ENCODE assay signal across 18 cellular contexts in genomic region chr6:31530659-31531058, GRCh38. TPM values are rescaled to one million over a fixed set of nuclear protein-coding genes. Genes with fewer than 3 reads are reported as not detected.
DNase-seq lines count a peak whose midpoint lies in the region; ATAC-seq, FAIRE-seq and TF ChIP-seq lines count a peak whose summit lies in the region.
"Had no signal": no experiment of that assay in that cellular context is flagged by ENCODE, and none has a peak within 500 bp of the region (broad histone marks: within the 10 kb centered on the region; RNA-seq: fewer than 3 reads in every experiment).

No MANE protein-coding gene starts in this region.

- peaks cover 12% of the 10 kb centered on the region for H4K20me1 ChIP-seq in OCI-LY7 (ENCODE audit: insufficient read depth, low read length)
- peaks cover 26 to 40% of the 10 kb centered on the region in 2 experiments for H4K20me1 ChIP-seq in H1 (replicated peaks in 1 of 2; ENCODE audit: control insufficient read depth in 1 of 2, insufficient read depth in 2 of 2, low read length in 2 of 2)

- POLR2A ChIA-PET in MCF 10A (lab: Yijun Ruan, JAX) (interaction anchor here (0.7 to 2.5 kb wide), 4 partner anchors 11 to 122 kb away, joined by 3 to 19 read pairs (median 4); partner anchors contain the start of genes BAG6, DDX39B and MICB), OCI-LY7 (lab: Charles Lee) (interaction anchor here (0.6 kb wide), 1 partner anchor 53 kb away, joined by 3 read pairs; no protein-coding TSS in a partner anchor), H1 (lab: Charles Lee; ENCODE audit: partially characterized antibody) (interaction anchor here (0.9 to 18.4 kb wide), 12 partner anchors 8 to 117 kb away, joined by 3 to 428 read pairs (median 5); partner anchors contain the start of genes ATP6V1G2, DDX39B and NFKBIL1)
- POLR2A ChIA-PET in activated CD4-positive, alpha-beta T cell treated with anti-CD3 and anti-CD28 coated beads for 36 hours (lab: Charles Lee) = interaction anchor here (0.7 kb wide), 1 partner anchor 35 kb away, joined by 3 read pairs; no protein-coding TSS in a partner anchor

- no peak overlapping the region for H2BK12ac ChIP-seq in H1 (ENCODE audit: low read depth, low read length)

- H3K4me1 ChIP-seq in breast epithelium (no peaks in the 10 kb centered on the region), OCI-LY7 (ENCODE audit: insufficient read depth, low read length, poor library complexity, severe bottlenecking) (no peaks in the 10 kb centered on the region), H1 (replicated peaks in 1 of 4; ENCODE audit: control insufficient read depth in 3 of 4, insufficient read depth in 4 of 4, low read length in 3 of 4) (peaks cover 1 to 5% (median 4%) of the 10 kb centered on the region in 4 experiments; a peak in 4 of 7 replicates)
- H3K4me1 ChIP-seq: A549 had no signal

- H3K9me2 ChIP-seq in OCI-LY7 (ENCODE audit: insufficient read depth, low read length) = no peaks in the 10 kb centered on the region

- H2AK5ac ChIP-seq in H1 (ENCODE audit: low read depth, low read length) = no peak overlapping the region

- FAIRE-seq in H1 (lab: Jason Lieb, UNC) = no peak
- FAIRE-seq: A549 had no signal

- no peak overlapping the region for H2BK120ac ChIP-seq in H1 (replicated peaks; ENCODE audit: low read depth, low read length)

- H3K14ac ChIP-seq in H1 (ENCODE audit: insufficient read length) = no peak overlapping the region

- H2AFZ ChIP-seq in OCI-LY7 (ENCODE audit: low read length) = no peak overlapping the region
- H2AFZ ChIP-seq in H1 (ENCODE audit: low read length) = no peak overlapping the region
- H2AFZ ChIP-seq: PC-9 had no signal

- H3K27me3 Mint-ChIP-seq in MCF 10A (ENCODE audit: insufficient read depth, unreplicated experiment) (no peaks in the 10 kb centered on the region), type B pancreatic cell (no peaks in the 10 kb centered on the region)
- no peaks in the 10 kb centered on the region for H3K27me3 Mint-ChIP-seq in activated CD4-positive, alpha-beta T cell treated with anti-CD3 and anti-CD28 coated beads for 36 hours

- H2BK15ac ChIP-seq in H1 (ENCODE audit: low read length) = no peak overlapping the region

- H3K4me3 ChIP-seq in breast epithelium (no peak overlapping the region), OCI-LY7 (ENCODE audit: low read depth, low read length, poor library complexity, severe bottlenecking) (no peak overlapping the region), H1 (ENCODE audit: extremely low read depth in 1 of 4, insufficient read depth in 2 of 4, low read depth in 3 of 4, low read length in 4 of 4) (no peak overlapping the region)
- H3K4me3 ChIP-seq: A549, PC-9 had no signal

- H3K9me3 Mint-ChIP-seq in MCF 10A (ENCODE audit: unreplicated experiment) (no peaks in the 10 kb centered on the region), type B pancreatic cell (no peaks in the 10 kb centered on the region)
- no peaks in the 10 kb centered on the region for H3K9me3 Mint-ChIP-seq in activated CD4-positive, alpha-beta T cell treated with anti-CD3 and anti-CD28 coated beads for 36 hours (ENCODE audit: low read depth)

- TF ChIP-seq EP300 in H1 (IDR thresholded peaks at IDR 0.05; ENCODE audit: borderline replicate concordance in 1 of 2, low read depth in 2 of 2, low read length in 2 of 2) = no peak

- no peak for ATAC-seq in activated CD4-positive, alpha-beta T cell treated with anti-CD3 and anti-CD28 coated beads for 36 hours

- no peak overlapping the region for H4K5ac ChIP-seq in H1 (ENCODE audit: insufficient read length, low read depth, low read length)

- no peak overlapping the region for H2BK20ac ChIP-seq in H1 (ENCODE audit: low read length)

- H3K4me2 ChIP-seq in OCI-LY7 (ENCODE audit: low read length) = no peak overlapping the region
- no peak overlapping the region for H3K4me2 ChIP-seq in H1 (ENCODE audit: insufficient read depth in 1 of 2, low read depth in 2 of 2, low read length in 2 of 2)
- H3K4me2 ChIP-seq: A549, PC-9 had no signal

- no peak overlapping the region for H3K56ac ChIP-seq in H1 (replicated peaks; ENCODE audit: insufficient read length, low read depth, low read length)

- TF ChIP-seq CTCF in MCF 10A (IDR thresholded peaks at IDR 0.05; ENCODE audit: unreplicated experiment) (no peak), breast epithelium (IDR thresholded peaks at IDR 0.05) (no peak), OCI-LY7 (conservative IDR thresholded peaks at IDR 0.05; ENCODE audit: low read length) (no peak), H1 (IDR thresholded peaks at IDR 0.05; ENCODE audit: control extremely low read depth in 1 of 3, insufficient read depth in 1 of 3, low read depth in 1 of 3, low read length in 3 of 3) (peak in 1 of 3 experiments; percentile 3; a peak in 1 of 4 replicates), type B pancreatic cell (conservative IDR thresholded peaks at IDR 0.05) (no peak)

- H2BK5ac ChIP-seq in H1 (ENCODE audit: low read depth, low read length) = no peak overlapping the region

- H3K4me1 Mint-ChIP-seq in MCF 10A (ENCODE audit: insufficient read depth, unreplicated experiment) (peaks cover under 1% of the 10 kb centered on the region), type B pancreatic cell (ENCODE audit: unreplicated experiment) (peaks cover 4% of the 10 kb centered on the region)
- peaks cover 17% of the 10 kb centered on the region for H3K4me1 Mint-ChIP-seq in activated CD4-positive, alpha-beta T cell treated with anti-CD3 and anti-CD28 coated beads for 36 hours

- DNase-seq in MCF 10A (ENCODE audit: unreplicated experiment) (no peak), breast epithelium (ENCODE audit: low spot score in 2 of 2) (no peak), OCI-LY7 (ENCODE audit: low spot score) (no peak), H1 (ENCODE audit: low read depth in 1 of 2, low spot score in 2 of 2) (no peak), type B pancreatic cell (ENCODE audit: extremely low spot score, unreplicated experiment) (no peak), NCI-H2081 (lab: John Stamatoyannopoulos, UW) (no peak)
- no peak for DNase-seq in activated CD4-positive, alpha-beta T cell treated with anti-CD3 and anti-CD28 coated beads for 36 hours
- DNase-seq in stimulated activated CD4-positive, alpha-beta T cell treated with anti-CD3 and anti-CD28 coated beads, Interleukin-4, amount 100 ng/mL, for 24 hours = no peak
- DNase-seq: GF-D8, H7, KBM-7, NCI-H1092 treated with DMSO at 0.1 percent for 48 hours, NCI-H1694, PC-9 had no signal

- no peak for TF ChIP-seq RAD21 in H1 (IDR thresholded peaks at IDR 0.05 in 1 of 2, conservative IDR thresholded peaks at IDR 0.05 in 1 of 2; ENCODE audit: low read depth in 2 of 2, low read length in 2 of 2)

- H3K27ac ChIP-seq in breast epithelium (no peak overlapping the region), OCI-LY7 (ENCODE audit: low read depth, low read length, poor library complexity, severe bottlenecking) (no peak overlapping the region), H1 (ENCODE audit: low read depth, low read length) (no peak overlapping the region)
- H3K27ac ChIP-seq: A549, C4-2B, PC-9 had no signal

- TF ChIP-seq POLR2A in breast epithelium (IDR thresholded peaks at IDR 0.05) (no peak), H1 (IDR thresholded peaks at IDR 0.05; ENCODE audit: control extremely low read depth in 1 of 2, low read depth in 2 of 2, low read length in 2 of 2) (peak; percentile 37 to 46; a peak in 1 of 3 replicates)

- no peak overlapping the region for H3K9ac ChIP-seq in H1 (replicated peaks in 1 of 4; ENCODE audit: extremely low read depth in 1 of 4, low read depth in 3 of 4, low read length in 3 of 4)

- H3K79me1 ChIP-seq in H1 (ENCODE audit: low read depth, low read length) = peaks cover 10% of the 10 kb centered on the region; the same call in 1 of the 2 replicates

- no peak overlapping the region for H3K4ac ChIP-seq in H1 (replicated peaks; ENCODE audit: insufficient read length, low read depth, low read length)

- H3K36me3 ChIP-seq in breast epithelium = peaks cover 19% of the 10 kb centered on the region
- peaks cover 75% of the 10 kb centered on the region for H3K36me3 ChIP-seq in OCI-LY7 (ENCODE audit: insufficient read depth, low read length)
- peaks cover 49 to 65% (median 56%) of the 10 kb centered on the region in 4 experiments for H3K36me3 ChIP-seq in H1 (ENCODE audit: control insufficient read depth in 2 of 4, insufficient read depth in 4 of 4, low read length in 3 of 4)

- H3K27ac Mint-ChIP-seq in MCF 10A (ENCODE audit: low read depth, unreplicated experiment) = no peak overlapping the region
- H3K27ac Mint-ChIP-seq in type B pancreatic cell = peak overlapping the region; percentile 68
- H3K27ac Mint-ChIP-seq in activated CD4-positive, alpha-beta T cell treated with anti-CD3 and anti-CD28 coated beads for 36 hours = no peak overlapping the region

- H3K9me3 ChIP-seq in breast epithelium (no peaks in the 10 kb centered on the region), OCI-LY7 (ENCODE audit: low read length) (no peaks in the 10 kb centered on the region), H1 (ENCODE audit: insufficient read depth in 2 of 2, low read depth in 1 of 2, low read length in 1 of 2) (no peaks in the 10 kb centered on the region)
- H3K9me3 ChIP-seq: A549 had no signal

- H4K91ac ChIP-seq in H1 (replicated peaks; ENCODE audit: insufficient read length, low read length) = no peak overlapping the region

- no peak overlapping the region for H3K18ac ChIP-seq in H1 (ENCODE audit: extremely low read depth, low read length)

- intact Hi-C loops in MCF 10A (cut with micrococcal nuclease) = no loop called here
- intact Hi-C loops in breast epithelium (cut with DNase I; ENCODE audit: low total_unique reads) = no loop called here
- intact Hi-C loops in OCI-LY7 (cut with micrococcal nuclease; ENCODE audit: unreplicated experiment) = no loop called here
- intact Hi-C loops in activated CD4-positive, alpha-beta T cell treated with anti-CD3 and anti-CD28 coated beads for 36 hours (cut with DNase I, micrococcal nuclease) = no loop called here

- no peaks in the 10 kb centered on the region for H3K27me3 ChIP-seq in breast epithelium
- no peaks in the 10 kb centered on the region for H3K27me3 ChIP-seq in H1 (replicated peaks in 1 of 4; ENCODE audit: control insufficient read depth in 3 of 4, extremely low read depth in 1 of 4, insufficient read depth in 3 of 4, low read length in 3 of 4)

- peaks cover 15% of the 10 kb centered on the region; the same call in 1 of the 2 replicates for H3K79me2 ChIP-seq in OCI-LY7 (ENCODE audit: insufficient read depth, low read depth, low read length)
- peaks cover 0 to 14% of the 10 kb centered on the region in 2 experiments; a peak in 2 of 4 replicates for H3K79me2 ChIP-seq in H1 (ENCODE audit: control insufficient read depth in 1 of 2, insufficient read depth in 2 of 2, low read length in 2 of 2)

- CTCF ChIA-PET in MCF 10A (lab: Yijun Ruan, JAX) = no interaction called here
- CTCF ChIA-PET in OCI-LY7 (lab: Charles Lee; ENCODE audit: unreplicated experiment) = interaction anchor here (0.7 kb wide), 1 partner anchor 9 kb away, joined by 4 read pairs; no protein-coding TSS in a partner anchor
- CTCF ChIA-PET in H1 (lab: Charles Lee; ENCODE audit: partially characterized antibody) = interaction anchor here (0.6 to 1.8 kb wide), 3 partner anchors 9 to 38 kb away, joined by 3 to 4 read pairs (median 3); no protein-coding TSS in a partner anchor
- CTCF ChIA-PET in activated CD4-positive, alpha-beta T cell treated with anti-CD3 and anti-CD28 coated beads for 36 hours (lab: Charles Lee) = no interaction called here

- 93% methylated on average over 5 of the region's 6 CpGs; no CpG with 5 or more reads in 1 of the 2 experiments for WGBS in H1 (ENCODE audit: extremely low coverage in 1 of 2, insufficient coverage in 1 of 2, insufficient read length in 1 of 2, insufficient replicate concordance in 2 of 2, low coverage in 1 of 2, low lambda C conversion rate in 2 of 2, missing lambda C conversion rate in 1 of 2), 2 experiments

- H4K8ac ChIP-seq in H1 (ENCODE audit: extremely low read depth, insufficient read depth, low read length) = no peak overlapping the region

- BruUV-seq in MCF 10A (replicated peaks; lab: Mats Ljungman, UMichigan) (TSS peak; percentile 13), OCI-LY7 (replicated peaks; lab: Mats Ljungman, UMichigan) (TSS peak; percentile 14)

- H3K36me3 Mint-ChIP-seq in MCF 10A (ENCODE audit: insufficient read depth, unreplicated experiment) (peaks cover 77% of the 10 kb centered on the region), type B pancreatic cell (peaks cover 44% of the 10 kb centered on the region)
- H3K36me3 Mint-ChIP-seq in activated CD4-positive, alpha-beta T cell treated with anti-CD3 and anti-CD28 coated beads for 36 hours (ENCODE audit: low read depth) = peaks cover 59% of the 10 kb centered on the region

- H3K4me3 Mint-ChIP-seq in MCF 10A (ENCODE audit: unreplicated experiment) = no peak overlapping the region
- H3K4me3 Mint-ChIP-seq in type B pancreatic cell = no peak overlapping the region
- no peak overlapping the region for H3K4me3 Mint-ChIP-seq in activated CD4-positive, alpha-beta T cell treated with anti-CD3 and anti-CD28 coated beads for 36 hours

- H3K23ac ChIP-seq in H1 (ENCODE audit: insufficient read length) = no peak overlapping the region

- no peaks in the 10 kb centered on the region for H3K23me2 ChIP-seq in H1 (ENCODE audit: low read depth, low read length)

RNA-seq across cellular contexts. Expression of gene MCCD1, which starts 1.9 kb away (rescaled TPM):
- total RNA-seq in MCF 10A (2022) (not detected in 2 replicates), breast epithelium (not detected), OCI-LY7 (2022) (not detected in 2 replicates), type B pancreatic cell (ENCODE audit: low replicate concordance) (not detected in 2 replicates)
- total RNA-seq in OCI-LY7 (2014; rRNA removed; shearing (Covaris generic)) = not detected in 2 replicates
- total RNA-seq in H1 (2021; fragmentation: NEBNext Ultra II Directional; extraction: Animal tissue kit (Norgen Biotek cat#: 25700)) = not detected in 2 replicates
- polyA plus RNA-seq in H1 (2011; rRNA removed) = not detected in 2 replicates
- polyA plus RNA-seq in H1 (2011; cell fraction: cytosol; rRNA removed) = not detected
- polyA plus RNA-seq in H1 (2011; cell fraction: nucleus; rRNA removed) = not detected
- polyA plus RNA-seq in H1 (2012, experiment 1 of 2) = not detected in 4 replicates
- not detected for polyA plus RNA-seq in H1 (2012, experiment 2 of 2)
- not detected for polyA plus RNA-seq in H1 (2013, experiment 1 of 2)
- not detected for polyA plus RNA-seq in H1 (2013, experiment 2 of 2)
- polyA minus RNA-seq in H1 (2011; rRNA and poly(A)+ RNA removed) = not detected in 2 replicates
- not detected for polyA minus RNA-seq in H1 (2011; cell fraction: cytosol; rRNA and poly(A)+ RNA removed)
- not detected for polyA minus RNA-seq in H1 (2011; cell fraction: nucleus; rRNA and poly(A)+ RNA removed)
- not detected for total RNA-seq in activated CD4-positive, alpha-beta T cell treated with anti-CD3 and anti-CD28 coated beads for 36 hours
- total RNA-seq: H7, HT1080, PC-9, SK-MEL-5 had no signal
- polyA plus RNA-seq: A549 had no signal

RNA-seq across cellular contexts. Expression of gene DDX39B, which starts 11.1 kb away (rescaled TPM):
- total RNA-seq in MCF 10A (2022) (551 and 565 TPM in 2 replicates), breast epithelium (100 to 1,000 TPM; 315 to 336 (median 334) TPM), OCI-LY7 (2022) (478 and 481 TPM in 2 replicates), type B pancreatic cell (ENCODE audit: low replicate concordance) (410 and 636 TPM in 2 replicates)
- total RNA-seq in OCI-LY7 (2014; rRNA removed; shearing (Covaris generic)) = 736 and 747 TPM in 2 replicates
- 780 and 794 TPM in 2 replicates for total RNA-seq in H1 (2021; fragmentation: NEBNext Ultra II Directional; extraction: Animal tissue kit (Norgen Biotek cat#: 25700))
- polyA plus RNA-seq in H1 (2011; rRNA removed) = 896 and 1,164 TPM in 2 replicates
- polyA plus RNA-seq in H1 (2011; cell fraction: cytosol; rRNA removed) = 1,131 TPM
- polyA plus RNA-seq in H1 (2011; cell fraction: nucleus; rRNA removed) = 968 TPM
- polyA plus RNA-seq in H1 (2012, experiment 1 of 2) = 715 to 1,033 TPM (median 930 TPM) in 4 replicates
- polyA plus RNA-seq in H1 (2012, experiment 2 of 2) = 495 TPM
- 439 TPM for polyA plus RNA-seq in H1 (2013, experiment 1 of 2)
- 386 TPM for polyA plus RNA-seq in H1 (2013, experiment 2 of 2)
- polyA minus RNA-seq in H1 (2011; rRNA and poly(A)+ RNA removed) = 1,289 and 1,481 TPM in 2 replicates
- 430 TPM for polyA minus RNA-seq in H1 (2011; cell fraction: cytosol; rRNA and poly(A)+ RNA removed)
- polyA minus RNA-seq in H1 (2011; cell fraction: nucleus; rRNA and poly(A)+ RNA removed) = 481 TPM
- 100 to 1,000 TPM; 517 to 569 TPM for total RNA-seq in activated CD4-positive, alpha-beta T cell treated with anti-CD3 and anti-CD28 coated beads for 36 hours

RNA-seq across cellular contexts. Expression of gene ATP6V1G2, which starts 15.7 kb away (rescaled TPM):
- total RNA-seq in MCF 10A (2022) (1.2 and 2.4 TPM in 2 replicates), breast epithelium (1 to 10 TPM in 2 of 3 donors, under 1 TPM in 1; 0.44 to 1.8 (median 1.6) TPM), OCI-LY7 (2022) (14.1 and 15.9 TPM in 2 replicates), type B pancreatic cell (ENCODE audit: low replicate concordance) (1.6 and 5.9 TPM in 2 replicates)
- total RNA-seq in OCI-LY7 (2014; rRNA removed; shearing (Covaris generic)) = 3.8 and 4.2 TPM in 2 replicates
- 2.9 and 3.0 TPM in 2 replicates for total RNA-seq in H1 (2021; fragmentation: NEBNext Ultra II Directional; extraction: Animal tissue kit (Norgen Biotek cat#: 25700))
- polyA plus RNA-seq in H1 (2011; rRNA removed) = 5.1 and 5.7 TPM in 2 replicates
- polyA plus RNA-seq in H1 (2011; cell fraction: cytosol; rRNA removed) = 6.9 TPM
- 5.4 TPM for polyA plus RNA-seq in H1 (2011; cell fraction: nucleus; rRNA removed)
- 3.6 to 4.9 TPM (median 3.7 TPM) in 4 replicates for polyA plus RNA-seq in H1 (2012, experiment 1 of 2)
- polyA plus RNA-seq in H1 (2012, experiment 2 of 2) = 3.7 TPM
- polyA plus RNA-seq in H1 (2013, experiment 1 of 2) = 2.8 TPM
- polyA plus RNA-seq in H1 (2013, experiment 2 of 2) = 2.8 TPM
- polyA minus RNA-seq in H1 (2011; rRNA and poly(A)+ RNA removed) = 2.4 and 2.8 TPM in 2 replicates
- 0.73 TPM for polyA minus RNA-seq in H1 (2011; cell fraction: cytosol; rRNA and poly(A)+ RNA removed)
- polyA minus RNA-seq in H1 (2011; cell fraction: nucleus; rRNA and poly(A)+ RNA removed) = 1.3 TPM
- total RNA-seq in activated CD4-positive, alpha-beta T cell treated with anti-CD3 and anti-CD28 coated beads for 36 hours = 1 to 10 TPM; 1.9 to 2.1 TPM

RNA-seq across cellular contexts. Expression of gene NFKBIL1, which starts 16.7 kb away (rescaled TPM):
- 25.2 and 30.3 TPM in 2 replicates for total RNA-seq in MCF 10A (2022)
- 10 to 100 TPM; 22.3 to 34.7 (median 26.5) TPM for total RNA-seq in breast epithelium
- 17.1 and 21.8 TPM in 2 replicates for total RNA-seq in OCI-LY7 (2014; rRNA removed; shearing (Covaris generic))
- 22.7 and 23.2 TPM in 2 replicates for total RNA-seq in OCI-LY7 (2022)
- 10.8 and 11.2 TPM in 2 replicates for total RNA-seq in H1 (2021; fragmentation: NEBNext Ultra II Directional; extraction: Animal tissue kit (Norgen Biotek cat#: 25700))
- 7.5 and 17.0 TPM in 2 replicates for polyA plus RNA-seq in H1 (2011; rRNA removed)
- polyA plus RNA-seq in H1 (2011; cell fraction: cytosol; rRNA removed) = 11.8 TPM
- polyA plus RNA-seq in H1 (2011; cell fraction: nucleus; rRNA removed) = 20.7 TPM
- 6.7 to 13.7 TPM (median 12.1 TPM) in 4 replicates for polyA plus RNA-seq in H1 (2012, experiment 1 of 2)
- polyA plus RNA-seq in H1 (2012, experiment 2 of 2) = 9.5 TPM
- polyA plus RNA-seq in H1 (2013, experiment 1 of 2) = 10.1 TPM
- 11.0 TPM for polyA plus RNA-seq in H1 (2013, experiment 2 of 2)
- 1.8 and 2.6 TPM in 2 replicates for polyA minus RNA-seq in H1 (2011; rRNA and poly(A)+ RNA removed)
- polyA minus RNA-seq in H1 (2011; cell fraction: cytosol; rRNA and poly(A)+ RNA removed) = 6.5 TPM
- polyA minus RNA-seq in H1 (2011; cell fraction: nucleus; rRNA and poly(A)+ RNA removed) = 10.5 TPM
- 21.1 and 24.2 TPM in 2 replicates for total RNA-seq in type B pancreatic cell (ENCODE audit: low replicate concordance)
- total RNA-seq in activated CD4-positive, alpha-beta T cell treated with anti-CD3 and anti-CD28 coated beads for 36 hours = 10 to 100 TPM; 18.1 to 19.0 TPM

RNA-seq across cellular contexts. Expression of gene MICB, which starts 32.7 kb away (rescaled TPM):
- total RNA-seq in MCF 10A (2022) = 4.3 and 7.6 TPM in 2 replicates
- 1 to 10 TPM; 2.9 to 4.6 (median 4.0) TPM for total RNA-seq in breast epithelium
- total RNA-seq in OCI-LY7 (2014; rRNA removed; shearing (Covaris generic)) = 24.2 and 26.3 TPM in 2 replicates
- 32.4 and 33.9 TPM in 2 replicates for total RNA-seq in OCI-LY7 (2022)
- total RNA-seq in H1 (2021; fragmentation: NEBNext Ultra II Directional; extraction: Animal tissue kit (Norgen Biotek cat#: 25700)) = 15.4 and 16.2 TPM in 2 replicates
- polyA plus RNA-seq in H1 (2011; rRNA removed) = 19.7 and 25.3 TPM in 2 replicates
- polyA plus RNA-seq in H1 (2011; cell fraction: cytosol; rRNA removed) = 20.3 TPM
- polyA plus RNA-seq in H1 (2011; cell fraction: nucleus; rRNA removed) = 25.2 TPM
- polyA plus RNA-seq in H1 (2012, experiment 1 of 2) = 16.5 to 17.6 TPM (median 17.0 TPM) in 4 replicates
- polyA plus RNA-seq in H1 (2012, experiment 2 of 2) = 19.7 TPM
- 24.5 TPM for polyA plus RNA-seq in H1 (2013, experiment 1 of 2)
- polyA plus RNA-seq in H1 (2013, experiment 2 of 2) = 26.7 TPM
- 32.5 and 36.6 TPM in 2 replicates for polyA minus RNA-seq in H1 (2011; rRNA and poly(A)+ RNA removed)
- 16.9 TPM for polyA minus RNA-seq in H1 (2011; cell fraction: cytosol; rRNA and poly(A)+ RNA removed)
- 16.0 TPM for polyA minus RNA-seq in H1 (2011; cell fraction: nucleus; rRNA and poly(A)+ RNA removed)
- total RNA-seq in type B pancreatic cell (ENCODE audit: low replicate concordance) = 0.14 and 0.86 TPM in 2 replicates
- 10 to 100 TPM; 19.6 to 19.7 TPM for total RNA-seq in activated CD4-positive, alpha-beta T cell treated with anti-CD3 and anti-CD28 coated beads for 36 hours
- total RNA-seq: HT1080 had no signal

Comparison
In these comparisons a context has a peak if more than half of its experiments do, and no peak if none do; other contexts are left out.
1. CTCF ChIA-PET loops: an anchor here in OCI-LY7 (0.7 kb wide) and H1 (0.6 to 1.8 kb wide); none called in MCF 10A and activated CD4-positive, alpha-beta T cell treated with anti-CD3 and anti-CD28 coated beads for 36 hours.